Comparison of ENCODE assay signal across 15 cellular contexts in the genomic region with DNA sequence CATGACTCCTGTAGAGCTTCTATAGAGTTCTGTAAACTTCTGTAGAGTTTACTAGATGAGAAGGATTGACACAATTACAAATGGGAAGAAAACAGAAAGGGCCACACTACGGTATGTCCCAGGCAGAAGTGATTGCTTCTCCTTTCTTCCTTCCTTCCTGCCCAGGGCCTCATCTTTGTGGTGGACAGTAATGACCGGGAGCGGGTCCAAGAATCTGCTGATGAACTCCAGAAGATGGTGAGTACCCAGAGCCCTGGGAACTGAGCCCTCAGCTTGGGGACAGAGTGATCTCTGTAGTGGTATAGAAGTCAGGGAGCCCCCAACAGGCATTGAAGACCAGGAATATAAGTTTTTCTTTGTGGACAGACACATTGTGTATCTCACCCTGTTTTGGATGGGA. TPM values are rescaled to one million over a fixed set of nuclear protein-coding genes. Genes with fewer than 3 reads are reported as not detected.
DNase-seq lines count a peak whose midpoint lies in the region; TF ChIP-seq lines count a peak whose summit lies in the region.
"Had no signal": no experiment of that assay in that cellular context is flagged by ENCODE, and none has a peak within 500 bp of the region (broad histone marks: within the 10 kb centered on the region; RNA-seq: fewer than 3 reads in every experiment).

No MANE protein-coding gene starts in this region.

- H3K4me1 ChIP-seq in neutrophil (ENCODE audit: control insufficient read depth in 1 of 2, insufficient read depth in 1 of 2, low read depth in 1 of 2, low read length in 1 of 2) (peaks cover 49 to 54% of the 10 kb centered on the region in 2 experiments), uterus (peaks cover 0 to 17% of the 10 kb centered on the region in 2 donors)
- H3K4me1 ChIP-seq in effector memory CD4-positive, alpha-beta T cell (ENCODE audit: control insufficient read depth, insufficient read depth, low read length, poor library complexity, severe bottlenecking), result peaks cover 24% of the 10 kb centered on the region

- H3K4me1 Mint-ChIP-seq in T-helper 2 cell treated with Interferon-gamma antibody and Interleukin-4, amounts not matched to agents 5 μg/mL and 100 μg/mL, for 36 hours (ENCODE audit: low read depth), result peaks cover 26% of the 10 kb centered on the region
- H3K4me1 Mint-ChIP-seq in chondrocyte (ENCODE audit: low read depth), result peaks cover 30% of the 10 kb centered on the region

- H3K9me3 ChIP-seq in neutrophil, result no peaks in the 10 kb centered on the region
- H3K9me3 ChIP-seq in uterus, result no peaks in the 10 kb centered on the region
- H3K9me3 ChIP-seq in effector memory CD4-positive, alpha-beta T cell (ENCODE audit: control insufficient read depth, low read length), result no peaks in the 10 kb centered on the region
- H3K9me3 ChIP-seq: mucosa of descending colon, spleen had no signal

- TF ChIP-seq CTCF in chondrocyte (IDR thresholded peaks at IDR 0.05), result no peak
- no peak for TF ChIP-seq CTCF in neutrophil (IDR thresholded peaks at IDR 0.05)
- no peak for TF ChIP-seq CTCF in uterus (IDR thresholded peaks at IDR 0.05)

- no peaks in the 10 kb centered on the region for H3K9me3 Mint-ChIP-seq in T-helper 2 cell treated with Interferon-gamma antibody and Interleukin-4, amounts not matched to agents 5 μg/mL and 100 μg/mL, for 36 hours
- H3K9me3 Mint-ChIP-seq in chondrocyte (ENCODE audit: low read depth), result no peaks in the 10 kb centered on the region

- peak overlapping the region; percentile 98 for H3K27ac Mint-ChIP-seq in T-helper 2 cell treated with Interferon-gamma antibody and Interleukin-4, amounts not matched to agents 5 μg/mL and 100 μg/mL, for 36 hours
- H3K27ac Mint-ChIP-seq in chondrocyte (ENCODE audit: unreplicated experiment), result no peak overlapping the region

- TF ChIP-seq POLR2A in uterus (IDR thresholded peaks at IDR 0.05), result no peak

- intact Hi-C loops in uterus (cut with DNase I; ENCODE audit: low total_unique reads), result loop anchor here (5.0 kb wide), 1 partner anchor 62 kb away; a partner anchor contains a TSS

- H3K36me3 ChIP-seq in neutrophil (peaks cover 21% of the 10 kb centered on the region), uterus (no peaks in the 10 kb centered on the region)
- peaks cover 15% of the 10 kb centered on the region for H3K36me3 ChIP-seq in effector memory CD4-positive, alpha-beta T cell (ENCODE audit: control insufficient read depth, insufficient read depth, low read length)

- DNase-seq in T-helper 2 cell treated with Interferon-gamma antibody and Interleukin-4, amounts not matched to agents 5 μg/mL and 100 μg/mL, for 36 hours (ENCODE audit: low spot score), result no peak
- DNase-seq in T-helper 2 cell, result no peak
- peak; percentile 5 for DNase-seq in MV-4-11 (lab: John Stamatoyannopoulos, UW)
- DNase-seq in chondrocyte (ENCODE audit: low spot score), result no peak
- DNase-seq in uterus, result no peak
- no peak for DNase-seq in NCI-H526 treated with DMSO at 0.1 percent for 48 hours (lab: John Stamatoyannopoulos, UW)
- no peak for DNase-seq in effector memory CD4-positive, alpha-beta T cell
- DNase-seq: effector CD4-positive, alpha-beta T cell; GF-D8; mucosa of descending colon; NCI-H2029 treated with DMSO at 0.1 percent for 48 hours; spleen; stimulated activated CD8-positive, alpha-beta memory T cell treated with anti-CD3 and anti-CD28 coated beads, Interleukin-4, amount 100 ng/mL, for 48 hours had no signal

- H3K4me3 Mint-ChIP-seq in T-helper 2 cell treated with Interferon-gamma antibody and Interleukin-4, amounts not matched to agents 5 μg/mL and 100 μg/mL, for 36 hours, result peak overlapping the region; percentile 96
- peak overlapping the region; percentile 92 for H3K4me3 Mint-ChIP-seq in chondrocyte (ENCODE audit: unreplicated experiment)

- peak overlapping the region; percentile 89 for H3K27ac ChIP-seq in neutrophil
- peak overlapping the region in 1 of 2 donors; percentile 95 for H3K27ac ChIP-seq in uterus
- H3K27ac ChIP-seq in effector memory CD4-positive, alpha-beta T cell (ENCODE audit: insufficient read depth, low read length, poor library complexity, severe bottlenecking), result no peak overlapping the region

- peaks cover 21% of the 10 kb centered on the region for H3K36me3 Mint-ChIP-seq in T-helper 2 cell treated with Interferon-gamma antibody and Interleukin-4, amounts not matched to agents 5 μg/mL and 100 μg/mL, for 36 hours (ENCODE audit: low read depth)
- H3K36me3 Mint-ChIP-seq in chondrocyte (ENCODE audit: low read depth), result peaks cover 12% of the 10 kb centered on the region

- H3K27me3 Mint-ChIP-seq in T-helper 2 cell treated with Interferon-gamma antibody and Interleukin-4, amounts not matched to agents 5 μg/mL and 100 μg/mL, for 36 hours (ENCODE audit: low read depth), result no peaks in the 10 kb centered on the region
- H3K27me3 Mint-ChIP-seq in chondrocyte (ENCODE audit: low read depth), result no peaks in the 10 kb centered on the region

- no peaks in the 10 kb centered on the region for H3K27me3 ChIP-seq in neutrophil
- H3K27me3 ChIP-seq in uterus, result no peaks in the 10 kb centered on the region
- no peaks in the 10 kb centered on the region for H3K27me3 ChIP-seq in effector memory CD4-positive, alpha-beta T cell (replicated peaks; ENCODE audit: control insufficient read depth, insufficient read depth, low read length, poor library complexity, severe bottlenecking)
- H3K27me3 ChIP-seq: spleen had no signal

- peak overlapping the region; percentile 80 to 98 for H3K4me3 ChIP-seq in neutrophil (ENCODE audit: low read depth in 1 of 2, low read length in 1 of 2)
- no peak overlapping the region for H3K4me3 ChIP-seq in uterus
- no peak overlapping the region for H3K4me3 ChIP-seq in effector memory CD4-positive, alpha-beta T cell (ENCODE audit: insufficient read depth, low read depth, low read length, poor library complexity, severe bottlenecking)
- H3K4me3 ChIP-seq: mucosa of descending colon had no signal

RNA-seq across cellular contexts. Expression of a gene that starts 1.7 kb away (rescaled TPM):
- total RNA-seq in chondrocyte, result 137 to 143 TPM (median 137 TPM) in 3 replicates
- total RNA-seq in uterus, result 100 to 1,000 TPM in 3 of 4 donors, 10 to 100 TPM in 1; 77.4 to 273 (median 122) TPM

RNA-seq across cellular contexts. Expression of a gene that starts 3.6 kb away (rescaled TPM):
- not detected in 3 replicates for total RNA-seq in chondrocyte
- 1 to 10 TPM in 1 of 4 donors, under 1 TPM in 1, not detected in 2; 0.62 to 2.1 TPM for total RNA-seq in uterus

RNA-seq across cellular contexts. Expression of a gene that starts 4.5 kb away (rescaled TPM):
- total RNA-seq in chondrocyte, result 15.8 to 19.9 TPM (median 18.9 TPM) in 3 replicates
- 10 to 100 TPM in 2 of 4 donors, 1 to 10 TPM in 2; 3.8 to 22.9 (median 10.6) TPM for total RNA-seq in uterus

RNA-seq across cellular contexts. Expression of a gene that starts 28.0 kb away (rescaled TPM):
- total RNA-seq in chondrocyte, result not detected in 3 replicates
- not detected for total RNA-seq in uterus
- total RNA-seq: A172, spleen had no signal

Comparison
In these comparisons a context has a peak if more than half of its experiments do, and no peak if none do; other contexts are left out.
1. H3K4me3 ChIP-seq: peak in neutrophil (2 of 2); none in uterus (0 of 2) and effector memory CD4-positive, alpha-beta T cell (single experiment).